8 cellular contexts compared by ENCODE assay signal in genomic region chr7:74083928-74084721, GRCh38. TPM values are rescaled to one million over a fixed set of nuclear protein-coding genes. Genes with fewer than 3 reads are reported as not detected.
DNase-seq lines count a peak whose midpoint lies in the region; ATAC-seq and TF ChIP-seq lines count a peak whose summit lies in the region.

No MANE protein-coding gene starts in this region.

- ATAC-seq in GM18517 (IDR thresholded peaks at IDR 0.05; ENCODE audit: unreplicated experiment) (peak; percentile 38), HG03039 (IDR thresholded peaks at IDR 0.05; ENCODE audit: unreplicated experiment) (peak; percentile 34)
- peak; percentile 72 to 76 for ATAC-seq in activated naive CD4-positive, alpha-beta T cell treated with anti-CD3 and anti-CD28 coated beads, Interleukin-2, amount 50 U/mL, for 72 hours

- H3K9me3 Mint-ChIP-seq in activated naive CD4-positive, alpha-beta T cell treated with anti-CD3 and anti-CD28 coated beads, Interleukin-2, amount 50 U/mL, for 72 hours = no peaks in the 10 kb centered on the region

- H3K27ac ChIP-seq in A673 (ENCODE audit: low read depth, low read length, poor library complexity, severe bottlenecking) (peak overlapping the region; percentile 81), right atrium auricular region (peak overlapping the region in 1 of 2 donors; percentile 77)

- peaks cover 0 to 14% of the 10 kb centered on the region in 2 donors for H3K36me3 Mint-ChIP-seq in activated naive CD4-positive, alpha-beta T cell treated with anti-CD3 and anti-CD28 coated beads, Interleukin-2, amount 50 U/mL, for 72 hours

- DNase-seq in A673 (ENCODE audit: low spot score) (peak; percentile 44), NCI-H526 treated with DMSO at 0.1 percent for 48 hours (lab: John Stamatoyannopoulos, UW) (peak; percentile 33), right atrium auricular region (ENCODE audit: low spot score) (no peak), retinal pigment epithelial cell (ENCODE audit: low read depth) (no peak), GM20000 (ENCODE audit: low spot score) (no peak)
- peak in 1 of 2 donors; percentile 31 for DNase-seq in activated naive CD4-positive, alpha-beta T cell treated with anti-CD3 and anti-CD28 coated beads, Interleukin-2, amount 50 U/mL, for 72 hours (ENCODE audit: low spot score in 2 of 2)

- H3K9me3 ChIP-seq in A673 (ENCODE audit: low read depth, low read length, poor library complexity, severe bottlenecking) (no peaks in the 10 kb centered on the region), right atrium auricular region (no peaks in the 10 kb centered on the region)

- peaks cover 16% of the 10 kb centered on the region for H3K36me3 ChIP-seq in A673 (ENCODE audit: insufficient read depth, low read length, poor library complexity, severe bottlenecking)
- no peaks in the 10 kb centered on the region for H3K36me3 ChIP-seq in right atrium auricular region

- intact Hi-C loops in A673 (cut with micrococcal nuclease; ENCODE audit: unreplicated experiment) = no loop called here

- POLR2A ChIA-PET in A673 (lab: Charles Lee; ENCODE audit: low non-redundant PET) = no interaction called here

- TF ChIP-seq CTCF in A673 (conservative IDR thresholded peaks at IDR 0.05; ENCODE audit: low read depth, low read length) = no peak
- no peak for TF ChIP-seq CTCF in right atrium auricular region (IDR thresholded peaks at IDR 0.05)
- no peak for TF ChIP-seq CTCF in retinal pigment epithelial cell (conservative IDR thresholded peaks at IDR 0.05; ENCODE audit: low read depth, low read length)
- no peak for TF ChIP-seq CTCF in GM20000 (IDR thresholded peaks at IDR 0.05; ENCODE audit: extremely low read depth, missing control alignments)

- H3K27me3 ChIP-seq in A673 (replicated peaks; ENCODE audit: insufficient read depth, low read depth, low read length, poor library complexity) (no peaks in the 10 kb centered on the region), right atrium auricular region (no peaks in the 10 kb centered on the region)

- H3K4me1 ChIP-seq in A673 (ENCODE audit: insufficient read depth, low read length, poor library complexity, severe bottlenecking) (peaks cover 19% of the 10 kb centered on the region), right atrium auricular region (peaks cover 0 to 22% of the 10 kb centered on the region in 2 donors)

- CTCF ChIA-PET in A673 (lab: Charles Lee) = interaction anchor here (1.0 kb wide), 2 partner anchors 17 to 122 kb away, joined by 3 to 6 read pairs; no protein-coding TSS in a partner anchor

- no TSS peak for BruUV-seq in A673 (replicated peaks; lab: Mats Ljungman, UMichigan)

- H3K4me3 ChIP-seq in A673 (ENCODE audit: low read depth, low read length, poor library complexity, severe bottlenecking) (peak overlapping the region; percentile 88), right atrium auricular region (peak overlapping the region; percentile 64 to 85), retinal pigment epithelial cell (ENCODE audit: low read length) (peak overlapping the region; percentile 61)

- H3K27ac Mint-ChIP-seq in activated naive CD4-positive, alpha-beta T cell treated with anti-CD3 and anti-CD28 coated beads, Interleukin-2, amount 50 U/mL, for 72 hours = peak overlapping the region in 1 of 2 donors; percentile 78

RNA-seq across cellular contexts. Expression of gene LIMK1, which starts 0.5 kb away (rescaled TPM):
- total RNA-seq in A673 (2021) (59.3 and 60.2 TPM in 2 replicates), right atrium auricular region (10 to 100 TPM in 1 of 2 donors, 1 to 10 TPM in 1; 9.4 to 14.7 TPM)
- total RNA-seq in activated naive CD4-positive, alpha-beta T cell treated with anti-CD3 and anti-CD28 coated beads, Interleukin-2, amount 50 U/mL, for 72 hours = 10 to 100 TPM; 12.2 to 17.1 TPM

RNA-seq across cellular contexts. Expression of gene ELN, which starts 56.2 kb away (rescaled TPM):
- total RNA-seq in A673 (2021) = 47.6 and 65.9 TPM in 2 replicates
- not detected for total RNA-seq in activated naive CD4-positive, alpha-beta T cell treated with anti-CD3 and anti-CD28 coated beads, Interleukin-2, amount 50 U/mL, for 72 hours
- 100 to 1,000 TPM; 138 to 149 TPM for total RNA-seq in right atrium auricular region

Comparison
In these comparisons a context has a peak if more than half of its experiments do, and no peak if none do; other contexts are left out.
1. DNase-seq: peak in A673 (single experiment) and NCI-H526 treated with DMSO at 0.1 percent for 48 hours (single experiment); none in right atrium auricular region (single experiment), retinal pigment epithelial cell (single experiment) and GM20000 (single experiment).
2. RNA of gene ELN, which starts 56.2 kb away (total RNA-seq): 138 to 149 TPM in right atrium auricular region and 47.6 to 65.9 TPM in A673; not detected in activated naive CD4-positive, alpha-beta T cell treated with anti-CD3 and anti-CD28 coated beads, Interleukin-2, amount 50 U/mL, for 72 hours; every median in the first group is over 10 times any median in the second.
3. Peak in every context shown above with its lines, with median percentiles within 50 percentile points of each other: H3K4me3 ChIP-seq and ATAC-seq.